17 cellular contexts compared by ENCODE assay signal in the genomic region with DNA sequence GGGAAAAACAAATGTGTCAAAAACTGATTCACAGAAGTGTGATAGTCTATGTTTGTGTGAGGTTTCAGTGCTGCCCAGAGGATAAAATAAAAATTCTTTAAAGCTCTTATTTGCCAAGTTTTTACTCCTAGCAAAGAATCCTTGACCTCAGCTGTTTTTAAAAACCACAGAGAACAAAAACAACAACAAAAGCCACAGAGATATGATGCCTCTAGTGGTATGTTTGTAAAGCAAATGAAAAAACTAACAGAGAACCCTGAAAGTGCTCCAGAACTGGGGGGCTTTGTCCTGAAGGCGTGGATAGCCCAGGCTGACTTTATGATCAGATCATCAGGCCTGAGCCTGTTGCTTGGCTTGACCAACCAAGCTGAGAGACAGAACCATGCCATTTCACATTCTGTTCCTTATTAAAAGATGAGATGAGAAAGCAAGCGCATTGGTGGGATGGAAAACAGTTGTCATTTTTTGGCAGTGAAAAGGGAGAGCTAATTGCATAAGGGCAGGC.
DNase-seq lines count a peak whose midpoint lies in the region; ATAC-seq and TF ChIP-seq lines count a peak whose summit lies in the region.
"Had no signal": no experiment of that assay in that cellular context is flagged by ENCODE, and none has a peak within 500 bp of the region (broad histone marks: within the 10 kb centered on the region; RNA-seq: fewer than 3 reads in every experiment).

No MANE protein-coding gene starts in this region.

- H3K27ac Mint-ChIP-seq in effector memory CD8-positive, alpha-beta T cell = no peak overlapping the region
- H3K27ac Mint-ChIP-seq: activated naive CD8-positive, alpha-beta T cell; IgD-negative memory B cell had no signal

- H3K36me3 ChIP-seq in gastroesophageal sphincter = no peaks in the 10 kb centered on the region
- no peaks in the 10 kb centered on the region for H3K36me3 ChIP-seq in smooth muscle cell (ENCODE audit: low read depth)

- no peak for TF ChIP-seq EP300 in gastroesophageal sphincter (IDR thresholded peaks at IDR 0.05)

- DNase-seq in amniotic epithelial cell (ENCODE audit: low read depth) (peak; percentile 31), smooth muscle cell (lab: John Stamatoyannopoulos, UW; ENCODE audit: unreplicated experiment) (no peak), T1000 (lab: John Stamatoyannopoulos, UW) (no peak), NCI-H2107 treated with DMSO at 0.1 percent for 48 hours (lab: John Stamatoyannopoulos, UW; ENCODE audit: unreplicated experiment) (no peak)
- no peak for DNase-seq in effector memory CD8-positive, alpha-beta T cell
- DNase-seq: activated CD8-positive, alpha-beta memory T cell treated with anti-CD3 and anti-CD28 coated beads, Interleukin-2, amount 50 U/mL, for 48 hours; COR-L47; naive B cell; NCI-H2029; NCI-H82 had no signal

- no peaks in the 10 kb centered on the region for H3K9me3 Mint-ChIP-seq in effector memory CD8-positive, alpha-beta T cell
- H3K9me3 Mint-ChIP-seq: IgD-negative memory B cell had no signal

- H3K36me3 Mint-ChIP-seq in effector memory CD8-positive, alpha-beta T cell (ENCODE audit: insufficient read depth) = peaks cover 5% of the 10 kb centered on the region

- no peaks in the 10 kb centered on the region for H3K9me3 ChIP-seq in gastroesophageal sphincter
- H3K9me3 ChIP-seq in smooth muscle cell (replicated peaks; ENCODE audit: low read depth) = no peaks in the 10 kb centered on the region

- TF ChIP-seq CTCF in GM12872 (IDR thresholded peaks at IDR 0.05; ENCODE audit: insufficient read depth, low read depth, low read length) (0 out of 3 replicates have a peak, but pooled peaks have one; percentile 16), gastroesophageal sphincter (IDR thresholded peaks at IDR 0.05) (no peak), smooth muscle cell (IDR thresholded peaks at IDR 0.05; ENCODE audit: borderline replicate concordance, insufficient read depth, poor library complexity, severe bottlenecking) (peak; percentile 8)

- H3K4me3 ChIP-seq in gastroesophageal sphincter = no peak overlapping the region
- no peak overlapping the region for H3K4me3 ChIP-seq in smooth muscle cell
- H3K4me3 ChIP-seq: coronary artery had no signal

- H3K27me3 ChIP-seq in gastroesophageal sphincter (no peaks in the 10 kb centered on the region), smooth muscle cell (ENCODE audit: low read depth) (no peaks in the 10 kb centered on the region)

- H3F3A ChIP-seq in smooth muscle cell (ENCODE audit: low read depth) = no peaks in the 10 kb centered on the region

- no peaks in the 10 kb centered on the region for H3K4me1 ChIP-seq in gastroesophageal sphincter
- H3K4me1 ChIP-seq in smooth muscle cell (ENCODE audit: low read depth) = no peaks in the 10 kb centered on the region

- no peak for TF ChIP-seq POLR2A in gastroesophageal sphincter (IDR thresholded peaks at IDR 0.05)

- WGBS in gastroesophageal sphincter (ENCODE audit: low coverage in 1 of 2), 2 donors = 66 to 78% methylated on average over 1 to 2 of the region's 2 CpGs
- WGBS in smooth muscle cell (ENCODE audit: low lambda C conversion rate) = 85% methylated on average over 2 of the region's 2 CpGs

- no peak overlapping the region for H3K4me3 Mint-ChIP-seq in effector memory CD8-positive, alpha-beta T cell
- H3K4me3 Mint-ChIP-seq: activated naive CD8-positive, alpha-beta T cell; IgD-negative memory B cell; naive B cell had no signal

- H2AFZ ChIP-seq in smooth muscle cell (ENCODE audit: low read depth) = no peak overlapping the region

- H3K27ac ChIP-seq in gastroesophageal sphincter (peak overlapping the region in 3 of 4 donors; percentile 21 to 45 (median 44)), smooth muscle cell (ENCODE audit: low read depth) (no peak overlapping the region)
- H3K27ac ChIP-seq: VCaP had no signal

- H3K4me2 ChIP-seq in smooth muscle cell = no peak overlapping the region

- H3K4me1 Mint-ChIP-seq in effector memory CD8-positive, alpha-beta T cell (ENCODE audit: low read depth in 2 of 2) = peaks cover 5 to 8% of the 10 kb centered on the region in 2 donors

- peak; percentile 85 for ATAC-seq in gastroesophageal sphincter
- no peak for ATAC-seq in effector memory CD8-positive, alpha-beta T cell (replicated peaks)
- no peak for ATAC-seq in HG02852 (IDR thresholded peaks at IDR 0.05; ENCODE audit: unreplicated experiment)

- H3K9ac ChIP-seq in smooth muscle cell (ENCODE audit: low read depth) = no peak overlapping the region

- no peaks in the 10 kb centered on the region for H3K79me2 ChIP-seq in smooth muscle cell (ENCODE audit: low read depth)

- H4K20me1 ChIP-seq in smooth muscle cell (ENCODE audit: low read depth) = peaks cover 11% of the 10 kb centered on the region

- H3K27me3 Mint-ChIP-seq in effector memory CD8-positive, alpha-beta T cell = no peaks in the 10 kb centered on the region
- H3K27me3 Mint-ChIP-seq: activated naive CD8-positive, alpha-beta T cell; IgD-negative memory B cell; naive B cell had no signal

Comparison
In these comparisons a context has a peak if more than half of its experiments do, and no peak if none do; other contexts are left out.
1. CTCF ChIP-seq: peak in GM12872 (single experiment) and smooth muscle cell (single experiment); none in gastroesophageal sphincter (0 of 4).